11 cellular contexts compared by ENCODE assay signal in the genomic region with DNA sequence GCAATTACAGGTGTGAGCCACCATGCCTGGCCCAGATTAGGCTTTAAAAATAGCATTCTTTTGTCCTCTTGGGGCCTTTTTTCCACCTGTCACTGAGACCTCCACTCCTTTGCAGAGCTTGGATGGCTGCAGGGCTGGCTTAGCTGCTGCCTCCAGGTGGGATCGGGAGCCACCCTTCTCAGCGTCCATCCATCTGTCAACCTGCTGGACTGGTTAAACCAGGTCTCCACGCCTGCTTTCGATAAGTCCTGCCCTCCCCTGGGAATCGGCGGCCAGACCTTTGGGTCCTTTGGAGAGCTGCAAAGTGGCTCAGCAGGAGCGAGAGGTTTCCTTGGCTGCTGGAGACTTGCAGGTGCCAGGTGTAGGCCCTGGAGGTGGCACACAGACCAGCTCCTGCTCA. TPM values are rescaled to one million over a fixed set of nuclear protein-coding genes. Genes with fewer than 3 reads are reported as not detected.
DNase-seq lines count a peak whose midpoint lies in the region; ATAC-seq and TF ChIP-seq lines count a peak whose summit lies in the region.
"Had no signal": no experiment of that assay in that cellular context is flagged by ENCODE, and none has a peak within 500 bp of the region (broad histone marks: within the 10 kb centered on the region; RNA-seq: fewer than 3 reads in every experiment).

No MANE protein-coding gene starts in this region.

- H3K36me3 Mint-ChIP-seq in activated CD8-positive, alpha-beta T cell treated with anti-CD3 and anti-CD28 coated beads, Interleukin-2, amount 10 ng/mL, durations not matched to agents 7 days and 5 days (ENCODE audit: low read depth), result no peaks in the 10 kb centered on the region
- no peaks in the 10 kb centered on the region for H3K36me3 Mint-ChIP-seq in activated CD8-positive, alpha-beta T cell treated with anti-CD3 and anti-CD28 coated beads for 36 hours (ENCODE audit: low read depth)

- H3K27ac Mint-ChIP-seq in activated CD8-positive, alpha-beta T cell treated with anti-CD3 and anti-CD28 coated beads, Interleukin-2, amount 10 ng/mL, durations not matched to agents 7 days and 5 days, result peak overlapping the region; percentile 7
- H3K27ac Mint-ChIP-seq in activated CD8-positive, alpha-beta T cell treated with anti-CD3 and anti-CD28 coated beads for 36 hours, result no peak overlapping the region

- intact Hi-C loops in activated CD8-positive, alpha-beta T cell treated with anti-CD3 and anti-CD28 coated beads for 36 hours (cut with micrococcal nuclease), result no loop called here

- CTCF ChIA-PET in activated CD8-positive, alpha-beta T cell treated with anti-CD3 and anti-CD28 coated beads, Interleukin-2, amount 10 ng/mL, durations not matched to agents 7 days and 5 days (lab: Charles Lee), result no interaction called here
- CTCF ChIA-PET in activated CD8-positive, alpha-beta T cell treated with anti-CD3 and anti-CD28 coated beads for 36 hours (lab: Charles Lee), result no interaction called here

- H3K9me3 Mint-ChIP-seq in activated CD8-positive, alpha-beta T cell treated with anti-CD3 and anti-CD28 coated beads, Interleukin-2, amount 10 ng/mL, durations not matched to agents 7 days and 5 days (ENCODE audit: insufficient read depth), result no peaks in the 10 kb centered on the region
- no peaks in the 10 kb centered on the region for H3K9me3 Mint-ChIP-seq in activated CD8-positive, alpha-beta T cell treated with anti-CD3 and anti-CD28 coated beads for 36 hours

- no peak overlapping the region for H3K4me3 ChIP-seq in upper lobe of left lung

- H3K27me3 Mint-ChIP-seq in activated CD8-positive, alpha-beta T cell treated with anti-CD3 and anti-CD28 coated beads, Interleukin-2, amount 10 ng/mL, durations not matched to agents 7 days and 5 days (ENCODE audit: low read depth), result peaks cover 3% of the 10 kb centered on the region
- H3K27me3 Mint-ChIP-seq in activated CD8-positive, alpha-beta T cell treated with anti-CD3 and anti-CD28 coated beads for 36 hours, result no peaks in the 10 kb centered on the region

- H3K27ac ChIP-seq in upper lobe of left lung, result peak overlapping the region in 2 of 4 donors; percentile 21 to 28
- H3K27ac ChIP-seq: HL-60 had no signal

- H3K4me1 ChIP-seq in upper lobe of left lung, result peaks cover 40 to 81% (median 49%) of the 10 kb centered on the region in 4 donors

- no peak overlapping the region for H3K4me3 Mint-ChIP-seq in activated CD8-positive, alpha-beta T cell treated with anti-CD3 and anti-CD28 coated beads, Interleukin-2, amount 10 ng/mL, durations not matched to agents 7 days and 5 days
- no peak overlapping the region for H3K4me3 Mint-ChIP-seq in activated CD8-positive, alpha-beta T cell treated with anti-CD3 and anti-CD28 coated beads for 36 hours

- TF ChIP-seq CTCF in activated CD8-positive, alpha-beta T cell treated with anti-CD3 and anti-CD28 coated beads for 36 hours (IDR thresholded peaks at IDR 0.05), result no peak
- peak in 4 of 6 experiments; percentile 24 to 54 (median 38) for TF ChIP-seq CTCF in upper lobe of left lung (IDR thresholded peaks at IDR 0.05)

- peak in 1 of 4 donors; percentile 15 for TF ChIP-seq POLR2A in upper lobe of left lung (IDR thresholded peaks at IDR 0.05)

- H3K4me1 Mint-ChIP-seq in activated CD8-positive, alpha-beta T cell treated with anti-CD3 and anti-CD28 coated beads, Interleukin-2, amount 10 ng/mL, durations not matched to agents 7 days and 5 days (ENCODE audit: low read depth), result peaks cover 35% of the 10 kb centered on the region
- peaks cover 18% of the 10 kb centered on the region for H3K4me1 Mint-ChIP-seq in activated CD8-positive, alpha-beta T cell treated with anti-CD3 and anti-CD28 coated beads for 36 hours (ENCODE audit: low read depth)

- no peaks in the 10 kb centered on the region for H3K9me3 ChIP-seq in upper lobe of left lung

- no peak for DNase-seq in activated CD8-positive, alpha-beta T cell treated with anti-CD3 and anti-CD28 coated beads, Interleukin-2, amount 10 ng/mL, durations not matched to agents 7 days and 5 days
- DNase-seq in activated CD8-positive, alpha-beta T cell treated with anti-CD3 and anti-CD28 coated beads for 36 hours, result no peak
- DNase-seq in NCI-H69 (lab: John Stamatoyannopoulos, UW) (peak; percentile 61), islet precursor cell (peak; percentile 96), upper lobe of left lung (peak in 1 of 2 donors; percentile 91)
- DNase-seq: kidney glomerular epithelial cell, NCI-H2081 had no signal

- no peak for ATAC-seq in activated CD8-positive, alpha-beta T cell treated with anti-CD3 and anti-CD28 coated beads, Interleukin-2, amount 10 ng/mL, durations not matched to agents 7 days and 5 days
- ATAC-seq in activated CD8-positive, alpha-beta T cell treated with anti-CD3 and anti-CD28 coated beads for 36 hours, result no peak
- ATAC-seq in upper lobe of left lung (ENCODE audit: low FRiP score in 2 of 2) (peak; percentile 11 to 66), GM19023 (IDR thresholded peaks at IDR 0.05; ENCODE audit: unreplicated experiment) (no peak), GM19035 (IDR thresholded peaks at IDR 0.05; ENCODE audit: unreplicated experiment) (no peak), HG02623 (IDR thresholded peaks at IDR 0.05; ENCODE audit: unreplicated experiment) (no peak)

- 54 to 100% methylated on average over 1 to 7 of the region's 7 CpGs for WGBS in upper lobe of left lung, 2 donors

- POLR2A ChIA-PET in activated CD8-positive, alpha-beta T cell treated with anti-CD3 and anti-CD28 coated beads, Interleukin-2, amount 10 ng/mL, durations not matched to agents 7 days and 5 days (lab: Charles Lee), result no interaction called here
- POLR2A ChIA-PET in activated CD8-positive, alpha-beta T cell treated with anti-CD3 and anti-CD28 coated beads for 36 hours (lab: Charles Lee), result no interaction called here

- no peak for TF ChIP-seq EP300 in upper lobe of left lung (IDR thresholded peaks at IDR 0.05)

- no peaks in the 10 kb centered on the region for H3K27me3 ChIP-seq in upper lobe of left lung

- H3K36me3 ChIP-seq in upper lobe of left lung, result no peaks in the 10 kb centered on the region

RNA-seq across cellular contexts. Expression of a gene that starts 23.4 kb away (rescaled TPM):
- 10 to 100 TPM; 41.2 to 42.1 TPM for total RNA-seq in activated CD8-positive, alpha-beta T cell treated with anti-CD3 and anti-CD28 coated beads, Interleukin-2, amount 10 ng/mL, durations not matched to agents 7 days and 5 days
- total RNA-seq in activated CD8-positive, alpha-beta T cell treated with anti-CD3 and anti-CD28 coated beads for 36 hours, result 10 to 100 TPM; 26.9 to 28.1 TPM
- 100 to 1,000 TPM in 3 of 6 donors, 10 to 100 TPM in 3; 59.8 to 302 (median 104) TPM for total RNA-seq in upper lobe of left lung

RNA-seq across cellular contexts. Expression of a gene that starts 59.4 kb away (rescaled TPM):
- under 1 TPM in 1 of 2 experiments, not detected in 1; 0.08 TPM for total RNA-seq in activated CD8-positive, alpha-beta T cell treated with anti-CD3 and anti-CD28 coated beads, Interleukin-2, amount 10 ng/mL, durations not matched to agents 7 days and 5 days
- under 1 TPM; 0.25 to 0.36 TPM for total RNA-seq in activated CD8-positive, alpha-beta T cell treated with anti-CD3 and anti-CD28 coated beads for 36 hours
- total RNA-seq in upper lobe of left lung, result 100 to 1,000 TPM in 2 of 6 donors, 10 to 100 TPM in 4; 45.1 to 145 (median 80.1) TPM

Comparison
In these comparisons a context has a peak if more than half of its experiments do, and no peak if none do; other contexts are left out.
1. ATAC-seq: peak in upper lobe of left lung (2 of 2); none in activated CD8-positive, alpha-beta T cell treated with anti-CD3 and anti-CD28 coated beads, Interleukin-2, amount 10 ng/mL, durations not matched to agents 7 days and 5 days (single experiment), activated CD8-positive, alpha-beta T cell treated with anti-CD3 and anti-CD28 coated beads for 36 hours (single experiment), GM19023 (single experiment), GM19035 (single experiment) and HG02623 (single experiment).
2. DNase-seq: peak in NCI-H69 (single experiment) and islet precursor cell (single experiment); none in activated CD8-positive, alpha-beta T cell treated with anti-CD3 and anti-CD28 coated beads, Interleukin-2, amount 10 ng/mL, durations not matched to agents 7 days and 5 days (single experiment) and activated CD8-positive, alpha-beta T cell treated with anti-CD3 and anti-CD28 coated beads for 36 hours (single experiment).
3. RNA of a gene that starts 59.4 kb away (total RNA-seq): 45.1 to 145 TPM in upper lobe of left lung; 0.25 to 0.36 TPM in activated CD8-positive, alpha-beta T cell treated with anti-CD3 and anti-CD28 coated beads for 36 hours and 0.08 TPM in activated CD8-positive, alpha-beta T cell treated with anti-CD3 and anti-CD28 coated beads, Interleukin-2, amount 10 ng/mL, durations not matched to agents 7 days and 5 days; every median in the first group is over 10 times any median in the second.